1 cellular context compared by ENCODE assay signal in genomic region chr9:88075966-88076285, GRCh38.
A peak's percentile ranks its signal among the peaks of the same experiment; 100 is the strongest.
TF ChIP-seq lines count a peak whose summit lies in the region.

No MANE protein-coding gene starts in this region.

TF ChIP-seq in HEK293, 187 proteins besides CTCF, POLR2A, EP300 and RAD21 (continued from another document):
- no peak for TF ChIP-seq GLI4 (tag by site-specific recombination; IDR thresholded peaks at IDR 0.05)
- no peak for TF ChIP-seq ZSCAN23 (tag by site-specific recombination; IDR thresholded peaks at IDR 0.05)
- peak; percentile 93 for TF ChIP-seq SCRT2 (tag by site-specific recombination; IDR thresholded peaks at IDR 0.05)
- no peak for TF ChIP-seq ZNF830 (tag by site-specific recombination; IDR thresholded peaks at IDR 0.05; ENCODE audit: low read depth)
- TF ChIP-seq ZNF324 (tag by site-specific recombination; IDR thresholded peaks at IDR 0.05), result no peak
- no peak for TF ChIP-seq ZNF792 (tag by site-specific recombination; IDR thresholded peaks at IDR 0.05)
- no peak for TF ChIP-seq ZNF701 (tag by site-specific recombination; IDR thresholded peaks at IDR 0.05)
- no peak for TF ChIP-seq ZNF37A (tag by site-specific recombination; IDR thresholded peaks at IDR 0.05)
- no peak for TF ChIP-seq ZNF529 (tag by site-specific recombination; IDR thresholded peaks at IDR 0.05; ENCODE audit: insufficient replicate concordance)
- TF ChIP-seq ZNF248 (tag by site-specific recombination; IDR thresholded peaks at IDR 0.05), result no peak
